In genomic region chr12:6226701-6227096, GRCh38 we compare ENCODE assay signal across 1 cellular context.
TF ChIP-seq lines count a peak whose summit lies in the region.

No MANE protein-coding gene starts in this region.

TF ChIP-seq in K562, 482 proteins besides CTCF, POLR2A, EP300 and RAD21:
- TF ChIP-seq CEBPB (tag; IDR thresholded peaks at IDR 0.05) (peak; percentile 6), ZNF707 (CRISPR knock-in tag; conservative IDR thresholded peaks at IDR 0.05) (no peak), NKRF (IDR thresholded peaks at IDR 0.05; ENCODE audit: borderline replicate concordance) (no peak)
